10 cellular contexts compared by ENCODE assay signal in genomic region chr19:17026706-17027427, GRCh38. TPM values are rescaled to one million over a fixed set of nuclear protein-coding genes. Genes with fewer than 3 reads are reported as not detected.
A peak's percentile ranks its signal among the peaks of the same experiment; 100 is the strongest.
DNase-seq lines count a peak whose midpoint lies in the region; ATAC-seq, FAIRE-seq and TF ChIP-seq lines count a peak whose summit lies in the region.
"Had no signal": no experiment of that assay in that cellular context is flagged by ENCODE, and none has a peak within 500 bp of the region (broad histone marks: within the 10 kb centered on the region; RNA-seq: fewer than 3 reads in every experiment).

CPAMD8 (minus strand) TSS chr19:17026810; CDS start chr19:17026642, 168 bp downstream.

- no peaks in the 10 kb centered on the region; the same call in 1 of the 2 replicates for H3K9me3 ChIP-seq in HUES48 (ENCODE audit: control insufficient read depth, insufficient read depth, low read length)
- no peaks in the 10 kb centered on the region for H3K9me3 ChIP-seq in keratinocyte (ENCODE audit: control insufficient read depth, low read depth, low read length)
- H3K9me3 ChIP-seq: neutrophil had no signal

- H3K9me3 Mint-ChIP-seq in brain, result peaks cover 18 to 40% (median 21%) of the 10 kb centered on the region in 5 experiments

- peak within 1 kb of the TSS in 2 of 5 experiments; percentile 19 to 53 for H3K27ac Mint-ChIP-seq in brain

- dilution Hi-C loops in keratinocyte (cut with MboI; ENCODE audit: extremely low pct_ligation_motif_present, low sequenced_read_pairs), result no loop called here

- H3K27me3 ChIP-seq in HUES48 (ENCODE audit: control insufficient read depth, insufficient read depth, low read length) (peaks cover 18% of the 10 kb centered on the region), keratinocyte (ENCODE audit: control insufficient read depth, extremely low read depth, insufficient read depth, low read length) (peaks cover 30% of the 10 kb centered on the region)

- H3K4me2 ChIP-seq in keratinocyte (ENCODE audit: control insufficient read depth, extremely low read depth, insufficient read depth, low read depth, low read length), result peak within 1 kb of the TSS; percentile 22

- peak; percentile 38 for ATAC-seq in stimulated activated naive CD8-positive, alpha-beta T cell treated with anti-CD3 and anti-CD28 coated beads, Interleukin-15, Interleukin-2, amounts not matched to agents 100 U/mL and 50 U/mL, for 24 hours
- ATAC-seq in GM18907 (IDR thresholded peaks at IDR 0.05; ENCODE audit: unreplicated experiment), result no peak

- H3K36me3 ChIP-seq in HUES48 (ENCODE audit: control insufficient read depth, insufficient read depth, low read length) (no peaks in the 10 kb centered on the region), keratinocyte (ENCODE audit: control insufficient read depth in 2 of 2, extremely low read depth in 1 of 2, insufficient read depth in 2 of 2, low read length in 2 of 2) (no peaks in the 10 kb centered on the region)
- H3K36me3 ChIP-seq: neutrophil had no signal

- no peak within 1 kb of the TSS for H2AFZ ChIP-seq in keratinocyte (ENCODE audit: control insufficient read depth, low read length)

- no peaks in the 10 kb centered on the region for H3K79me2 ChIP-seq in keratinocyte (ENCODE audit: control insufficient read depth, insufficient read depth, low read length)

- H3K4me1 ChIP-seq in HUES48 (ENCODE audit: control insufficient read depth, insufficient read depth, low read length) (peaks cover 9% of the 10 kb centered on the region), keratinocyte (ENCODE audit: control insufficient read depth, extremely low read depth, insufficient read depth, low read length) (peaks cover 2% of the 10 kb centered on the region)

- DNase-seq in keratinocyte (ENCODE audit: low read depth, low spot score), result no peak
- DNase-seq in stimulated activated naive CD8-positive, alpha-beta T cell treated with anti-CD3 and anti-CD28 coated beads, Interleukin-15, Interleukin-2, amounts not matched to agents 100 U/mL and 50 U/mL, for 24 hours, result peak; percentile 13
- DNase-seq in posterior vena cava (ENCODE audit: low spot score), result no peak
- no peak for DNase-seq in RCC 7860 (ENCODE audit: low spot score)
- no peak for DNase-seq in HTR-8/SVneo (ENCODE audit: insufficient read length, low spot score)
- DNase-seq: NCI-H1048 had no signal

- H3K9ac ChIP-seq in HUES48 (ENCODE audit: low read depth, low read length) (peak within 1 kb of the TSS; percentile 70), keratinocyte (ENCODE audit: control insufficient read depth, extremely low read depth, insufficient read depth, low read length) (no peak within 1 kb of the TSS)

- peaks cover 24% of the 10 kb centered on the region for H3K36me3 Mint-ChIP-seq in brain

- H3K4me3 Mint-ChIP-seq in brain, result peak within 1 kb of the TSS; percentile 67 to 88 (median 79)

- H3K27ac ChIP-seq in HUES48 (ENCODE audit: low read depth, low read length) (no peak within 1 kb of the TSS), keratinocyte (ENCODE audit: control insufficient read depth, insufficient read depth, low read length) (no peak within 1 kb of the TSS)
- H3K27ac ChIP-seq: neutrophil had no signal

- intact Hi-C loops in posterior vena cava (cut with DNase I), result no loop called here

- peaks cover 16% of the 10 kb centered on the region for H3K4me1 Mint-ChIP-seq in brain

- FAIRE-seq in keratinocyte (lab: Jason Lieb, UNC), result no peak
- FAIRE-seq in RCC 7860 (lab: Jason Lieb, UNC), result no peak
- no peak for FAIRE-seq in HTR-8/SVneo (lab: Jason Lieb, UNC)

- H3K9me1 ChIP-seq in keratinocyte (ENCODE audit: control insufficient read depth, extremely low read depth, insufficient read depth, low read length), result no peaks in the 10 kb centered on the region

- H3K4me3 ChIP-seq in HUES48 (ENCODE audit: low read depth, low read length), result peak within 1 kb of the TSS; percentile 85
- H3K4me3 ChIP-seq in keratinocyte (ENCODE audit: control insufficient read depth in 2 of 3, extremely low read depth in 1 of 3, insufficient read depth in 2 of 3, low read depth in 1 of 3, low read length in 3 of 3), result no peak within 1 kb of the TSS

- H3K27me3 Mint-ChIP-seq in brain, result peaks cover 41% of the 10 kb centered on the region

- TF ChIP-seq CTCF in brain (conservative IDR thresholded peaks at IDR 0.05) (no peak), keratinocyte (optimal IDR thresholded peaks at IDR 0.05 in 1 of 3, IDR thresholded peaks at IDR 0.05 in 1 of 3, conservative IDR thresholded peaks at IDR 0.05 in 1 of 3; ENCODE audit: extremely low read depth in 1 of 3, insufficient read depth in 2 of 3, low read length in 3 of 3) (no peak)

- H4K20me1 ChIP-seq in keratinocyte (ENCODE audit: control insufficient read depth, extremely low read depth, insufficient read depth, low read length), result no peaks in the 10 kb centered on the region

RNA-seq across cellular contexts. Expression of gene CPAMD8, which starts in this region (rescaled TPM):
- polyA plus RNA-seq in brain (ENCODE audit: insufficient read depth, low read depth, low replicate concordance) (4.1 TPM), keratinocyte (0.35 to 1.3 TPM (median 0.38 TPM) in 3 replicates)
- 0.42 TPM for polyA plus RNA-seq in keratinocyte (2011; ENCODE audit: low read depth)
- 0.40 TPM in 2 replicates for polyA plus RNA-seq in keratinocyte (2011; cell fraction: cytosol; rRNA removed)
- polyA plus RNA-seq in keratinocyte (2011; cell fraction: nucleus; rRNA removed), result 1.4 and 2.1 TPM in 2 replicates
- polyA plus RNA-seq in keratinocyte (2012; ENCODE audit: low replicate concordance), result 0.37 and 0.54 TPM in 2 replicates
- polyA minus RNA-seq in keratinocyte, result 0.53 to 3.2 TPM (median 0.77 TPM) in 3 replicates
- polyA minus RNA-seq in keratinocyte (2011; cell fraction: cytosol; rRNA and poly(A)+ RNA removed), result not detected
- polyA minus RNA-seq in keratinocyte (2011; cell fraction: nucleus; rRNA and poly(A)+ RNA removed), result 1.3 and 1.4 TPM in 2 replicates
- total RNA-seq in posterior vena cava, result 1 to 10 TPM; 6.2 to 6.3 TPM
